In the genomic region with DNA sequence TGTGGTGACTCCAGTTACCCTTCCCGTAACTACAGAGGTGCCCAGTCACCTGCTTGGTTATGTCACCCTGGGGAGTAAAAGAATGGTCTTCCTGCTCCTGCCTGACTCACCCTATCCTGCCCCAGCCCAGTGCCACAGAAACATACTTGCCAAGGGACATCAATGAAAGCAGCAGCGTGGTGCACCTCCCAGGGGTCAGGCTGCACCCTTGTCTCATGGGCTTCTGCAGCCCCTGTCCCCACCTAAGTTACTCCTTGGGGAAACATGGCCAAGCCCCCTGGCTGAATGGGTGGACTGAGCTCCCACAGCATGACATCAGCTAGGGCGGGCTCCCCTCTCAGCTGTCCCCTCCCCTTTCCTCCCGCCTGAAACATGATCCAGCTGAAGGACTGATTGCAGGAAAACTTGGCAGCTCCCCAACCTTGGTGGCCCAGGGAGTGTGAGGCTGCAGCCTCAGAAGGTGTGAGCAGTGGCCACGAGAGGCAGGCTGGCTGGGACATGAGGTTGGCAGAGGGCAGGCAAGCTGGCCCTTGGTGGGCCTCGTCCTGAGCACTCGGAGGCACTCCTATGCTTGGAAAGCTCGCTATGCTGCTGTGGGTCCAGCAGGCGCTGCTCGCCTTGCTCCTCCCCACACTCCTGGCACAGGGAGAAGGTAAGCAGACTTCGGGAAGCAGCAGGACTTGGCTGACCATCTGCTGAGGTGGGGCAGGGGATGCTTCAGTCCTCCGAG, we compare ENCODE assay signal across 9 cellular contexts. TPM values are rescaled to one million over a fixed set of nuclear protein-coding genes. Genes with fewer than 3 reads are reported as not detected.
DNase-seq lines count a peak whose midpoint lies in the region; ATAC-seq and TF ChIP-seq lines count a peak whose summit lies in the region.
"Had no signal": no experiment of that assay in that cellular context is flagged by ENCODE, and none has a peak within 500 bp of the region (broad histone marks: within the 10 kb centered on the region; RNA-seq: fewer than 3 reads in every experiment).

A gene (plus strand): TSS at position 368 of the 730 bp plus-strand sequence. CDS start 218 bp downstream, at position 586.

- no peak within 1 kb of the TSS for H3K27ac ChIP-seq in CD8-positive, alpha-beta T cell (ENCODE audit: low read depth, low read length)

- POLR2A ChIA-PET in WTC11 (lab: Charles Lee): interaction anchor here (0.6 kb wide), 1 partner anchor 156 kb away, joined by 4 read pairs; no protein-coding TSS in a partner anchor
- POLR2A ChIA-PET in CD8-positive, alpha-beta T cell (lab: Charles Lee): no interaction called here

- DNase-seq in COLO668 (lab: John Stamatoyannopoulos, UW; ENCODE audit: unreplicated experiment) (peak; percentile 84), NCI-H1436 treated with DMSO at 0.1 percent for 48 hours (lab: John Stamatoyannopoulos, UW) (peak; percentile 54), WTC11 (ENCODE audit: low spot score) (peak; percentile 63), left kidney (ENCODE audit: low read depth, low spot score) (peak; percentile 95), mesenteric fat pad (ENCODE audit: low spot score) (no peak)
- DNase-seq in CD8-positive, alpha-beta T cell: no peak

- no peaks in the 10 kb centered on the region for H3K9me3 ChIP-seq in CD8-positive, alpha-beta T cell (ENCODE audit: low read length)

- H3K27me3 ChIP-seq in CD8-positive, alpha-beta T cell (ENCODE audit: insufficient read depth, low read length): no peaks in the 10 kb centered on the region

- CTCF ChIA-PET in WTC11 (lab: Charles Lee): interaction anchor here (0.7 to 3.3 kb wide), 19 partner anchors 11 to 290 kb away, joined by 3 to 47 read pairs (median 4); a partner anchor contains a TSS
- CTCF ChIA-PET in CD8-positive, alpha-beta T cell (lab: Charles Lee): interaction anchor here (1.2 to 2.0 kb wide), 3 partner anchors 19 to 286 kb away, joined by 4 to 7 read pairs (median 5); no protein-coding TSS in a partner anchor

- no peaks in the 10 kb centered on the region for H3K36me3 Mint-ChIP-seq in WTC11
- no peaks in the 10 kb centered on the region for H3K36me3 Mint-ChIP-seq in CD8-positive, alpha-beta T cell

- H3K4me3 ChIP-seq in CD8-positive, alpha-beta T cell (ENCODE audit: low read depth, low read length): no peak within 1 kb of the TSS

- intact Hi-C loops in CD8-positive, alpha-beta T cell (cut with DNase I, micrococcal nuclease): no loop called here

- peak within 1 kb of the TSS; percentile 50 for H3K4me3 Mint-ChIP-seq in WTC11
- H3K4me3 Mint-ChIP-seq in CD8-positive, alpha-beta T cell: no peak within 1 kb of the TSS

- peaks cover 9% of the 10 kb centered on the region; the same call in 1 of the 2 replicates for H3K27me3 Mint-ChIP-seq in WTC11 (ENCODE audit: low read depth)
- peaks cover 4% of the 10 kb centered on the region for H3K27me3 Mint-ChIP-seq in CD8-positive, alpha-beta T cell (ENCODE audit: low read depth)

- ATAC-seq in WTC11 (peak; percentile 90), HG02798 (IDR thresholded peaks at IDR 0.05; ENCODE audit: poor library complexity, unreplicated experiment) (no peak), GM19324 (IDR thresholded peaks at IDR 0.05; ENCODE audit: low FRiP score, unreplicated experiment) (no peak)
- ATAC-seq in CD8-positive, alpha-beta T cell: no peak

- no peak for TF ChIP-seq CTCF in WTC11 (IDR thresholded peaks at IDR 0.05)
- no peak for TF ChIP-seq CTCF in CD8-positive, alpha-beta T cell (IDR thresholded peaks at IDR 0.05)

- no peak within 1 kb of the TSS; the same call in 1 of the 2 replicates for H3K27ac Mint-ChIP-seq in WTC11
- H3K27ac Mint-ChIP-seq in CD8-positive, alpha-beta T cell: no peak within 1 kb of the TSS

- H3K4me1 ChIP-seq in CD8-positive, alpha-beta T cell (ENCODE audit: insufficient read depth, low read length): no peaks in the 10 kb centered on the region

- H3K36me3 ChIP-seq in CD8-positive, alpha-beta T cell (ENCODE audit: insufficient read depth, low read length): no peaks in the 10 kb centered on the region

- H3K4me1 Mint-ChIP-seq in WTC11: peaks cover 30% of the 10 kb centered on the region
- no peaks in the 10 kb centered on the region for H3K4me1 Mint-ChIP-seq in CD8-positive, alpha-beta T cell (ENCODE audit: low read depth)

- H3K9me3 Mint-ChIP-seq in WTC11: no peaks in the 10 kb centered on the region
- H3K9me3 Mint-ChIP-seq in CD8-positive, alpha-beta T cell: no peaks in the 10 kb centered on the region

TF ChIP-seq in WTC11, 78 proteins besides CTCF, POLR2A, EP300 and RAD21 (continues in another document):
- TF ChIP-seq, protein P1, sequence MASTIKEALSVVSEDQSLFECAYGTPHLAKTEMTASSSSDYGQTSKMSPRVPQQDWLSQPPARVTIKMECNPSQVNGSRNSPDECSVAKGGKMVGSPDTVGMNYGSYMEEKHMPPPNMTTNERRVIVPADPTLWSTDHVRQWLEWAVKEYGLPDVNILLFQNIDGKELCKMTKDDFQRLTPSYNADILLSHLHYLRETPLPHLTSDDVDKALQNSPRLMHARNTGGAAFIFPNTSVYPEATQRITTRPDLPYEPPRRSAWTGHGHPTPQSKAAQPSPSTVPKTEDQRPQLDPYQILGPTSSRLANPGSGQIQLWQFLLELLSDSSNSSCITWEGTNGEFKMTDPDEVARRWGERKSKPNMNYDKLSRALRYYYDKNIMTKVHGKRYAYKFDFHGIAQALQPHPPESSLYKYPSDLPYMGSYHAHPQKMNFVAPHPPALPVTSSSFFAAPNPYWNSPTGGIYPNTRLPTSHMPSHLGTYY (CRISPR knock-in tag; IDR thresholded peaks at IDR 0.05): no peak
- TF ChIP-seq SMAD4 (CRISPR knock-in tag; IDR thresholded peaks at IDR 0.05) (no peak), TCF7 (CRISPR knock-in tag; IDR thresholded peaks at IDR 0.05; ENCODE audit: low read depth) (no peak), ZNF138 (CRISPR knock-in tag; conservative IDR thresholded peaks at IDR 0.05) (no peak), NR3C1 (CRISPR knock-in tag; conservative IDR thresholded peaks at IDR 0.05; ENCODE audit: low read depth) (0 out of 2 replicates have a peak, but pooled peaks have one; percentile 72), RORB (CRISPR knock-in tag; IDR thresholded peaks at IDR 0.05) (no peak), CREB1 (CRISPR knock-in tag; IDR thresholded peaks at IDR 0.05) (peak; percentile 68; the same call in 1 of the 2 replicates)
- TF ChIP-seq, protein P2, sequence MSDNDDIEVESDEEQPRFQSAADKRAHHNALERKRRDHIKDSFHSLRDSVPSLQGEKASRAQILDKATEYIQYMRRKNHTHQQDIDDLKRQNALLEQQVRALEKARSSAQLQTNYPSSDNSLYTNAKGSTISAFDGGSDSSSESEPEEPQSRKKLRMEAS (CRISPR knock-in tag; IDR thresholded peaks at IDR 0.05): peak; percentile 91
- TF ChIP-seq, protein P3, sequence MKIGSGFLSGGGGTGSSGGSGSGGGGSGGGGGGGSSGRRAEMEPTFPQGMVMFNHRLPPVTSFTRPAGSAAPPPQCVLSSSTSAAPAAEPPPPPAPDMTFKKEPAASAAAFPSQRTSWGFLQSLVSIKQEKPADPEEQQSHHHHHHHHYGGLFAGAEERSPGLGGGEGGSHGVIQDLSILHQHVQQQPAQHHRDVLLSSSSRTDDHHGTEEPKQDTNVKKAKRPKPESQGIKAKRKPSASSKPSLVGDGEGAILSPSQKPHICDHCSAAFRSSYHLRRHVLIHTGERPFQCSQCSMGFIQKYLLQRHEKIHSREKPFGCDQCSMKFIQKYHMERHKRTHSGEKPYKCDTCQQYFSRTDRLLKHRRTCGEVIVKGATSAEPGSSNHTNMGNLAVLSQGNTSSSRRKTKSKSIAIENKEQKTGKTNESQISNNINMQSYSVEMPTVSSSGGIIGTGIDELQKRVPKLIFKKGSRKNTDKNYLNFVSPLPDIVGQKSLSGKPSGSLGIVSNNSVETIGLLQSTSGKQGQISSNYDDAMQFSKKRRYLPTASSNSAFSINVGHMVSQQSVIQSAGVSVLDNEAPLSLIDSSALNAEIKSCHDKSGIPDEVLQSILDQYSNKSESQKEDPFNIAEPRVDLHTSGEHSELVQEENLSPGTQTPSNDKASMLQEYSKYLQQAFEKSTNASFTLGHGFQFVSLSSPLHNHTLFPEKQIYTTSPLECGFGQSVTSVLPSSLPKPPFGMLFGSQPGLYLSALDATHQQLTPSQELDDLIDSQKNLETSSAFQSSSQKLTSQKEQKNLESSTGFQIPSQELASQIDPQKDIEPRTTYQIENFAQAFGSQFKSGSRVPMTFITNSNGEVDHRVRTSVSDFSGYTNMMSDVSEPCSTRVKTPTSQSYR (CRISPR knock-in tag; IDR thresholded peaks at IDR 0.05): peak; percentile 43; the same call in 1 of the 2 replicates
- TF ChIP-seq, protein P4, sequence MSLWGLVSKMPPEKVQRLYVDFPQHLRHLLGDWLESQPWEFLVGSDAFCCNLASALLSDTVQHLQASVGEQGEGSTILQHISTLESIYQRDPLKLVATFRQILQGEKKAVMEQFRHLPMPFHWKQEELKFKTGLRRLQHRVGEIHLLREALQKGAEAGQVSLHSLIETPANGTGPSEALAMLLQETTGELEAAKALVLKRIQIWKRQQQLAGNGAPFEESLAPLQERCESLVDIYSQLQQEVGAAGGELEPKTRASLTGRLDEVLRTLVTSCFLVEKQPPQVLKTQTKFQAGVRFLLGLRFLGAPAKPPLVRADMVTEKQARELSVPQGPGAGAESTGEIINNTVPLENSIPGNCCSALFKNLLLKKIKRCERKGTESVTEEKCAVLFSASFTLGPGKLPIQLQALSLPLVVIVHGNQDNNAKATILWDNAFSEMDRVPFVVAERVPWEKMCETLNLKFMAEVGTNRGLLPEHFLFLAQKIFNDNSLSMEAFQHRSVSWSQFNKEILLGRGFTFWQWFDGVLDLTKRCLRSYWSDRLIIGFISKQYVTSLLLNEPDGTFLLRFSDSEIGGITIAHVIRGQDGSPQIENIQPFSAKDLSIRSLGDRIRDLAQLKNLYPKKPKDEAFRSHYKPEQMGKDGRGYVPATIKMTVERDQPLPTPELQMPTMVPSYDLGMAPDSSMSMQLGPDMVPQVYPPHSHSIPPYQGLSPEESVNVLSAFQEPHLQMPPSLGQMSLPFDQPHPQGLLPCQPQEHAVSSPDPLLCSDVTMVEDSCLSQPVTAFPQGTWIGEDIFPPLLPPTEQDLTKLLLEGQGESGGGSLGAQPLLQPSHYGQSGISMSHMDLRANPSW (CRISPR knock-in tag; conservative IDR thresholded peaks at IDR 0.05; ENCODE audit: low read depth): no peak
- TF ChIP-seq, protein P5, sequence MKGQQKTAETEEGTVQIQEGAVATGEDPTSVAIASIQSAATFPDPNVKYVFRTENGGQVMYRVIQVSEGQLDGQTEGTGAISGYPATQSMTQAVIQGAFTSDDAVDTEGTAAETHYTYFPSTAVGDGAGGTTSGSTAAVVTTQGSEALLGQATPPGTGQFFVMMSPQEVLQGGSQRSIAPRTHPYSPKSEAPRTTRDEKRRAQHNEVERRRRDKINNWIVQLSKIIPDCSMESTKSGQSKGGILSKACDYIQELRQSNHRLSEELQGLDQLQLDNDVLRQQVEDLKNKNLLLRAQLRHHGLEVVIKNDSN (CRISPR knock-in tag; IDR thresholded peaks at IDR 0.05): no peak
- TF ChIP-seq, protein P6, sequence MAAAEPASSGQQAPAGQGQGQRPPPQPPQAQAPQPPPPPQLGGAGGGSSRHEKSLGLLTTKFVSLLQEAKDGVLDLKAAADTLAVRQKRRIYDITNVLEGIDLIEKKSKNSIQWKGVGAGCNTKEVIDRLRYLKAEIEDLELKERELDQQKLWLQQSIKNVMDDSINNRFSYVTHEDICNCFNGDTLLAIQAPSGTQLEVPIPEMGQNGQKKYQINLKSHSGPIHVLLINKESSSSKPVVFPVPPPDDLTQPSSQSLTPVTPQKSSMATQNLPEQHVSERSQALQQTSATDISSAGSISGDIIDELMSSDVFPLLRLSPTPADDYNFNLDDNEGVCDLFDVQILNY (CRISPR knock-in tag; IDR thresholded peaks at IDR 0.05): no peak

RNA-seq across cellular contexts. Expression of the gene that starts here (rescaled TPM):
- total RNA-seq in WTC11 (2021) (4.1 to 6.0 TPM (median 5.0 TPM) in 3 replicates), mesenteric fat pad (not detected)
- total RNA-seq in CD8-positive, alpha-beta T cell: not detected
- total RNA-seq: glomerular endothelial cell had no signal

Comparison
In these comparisons a context has a peak if more than half of its experiments do, and no peak if none do; other contexts are left out.
1. DNase-seq: peak in COLO668 (single experiment), NCI-H1436 treated with DMSO at 0.1 percent for 48 hours (single experiment), WTC11 (single experiment) and left kidney (single experiment); none in mesenteric fat pad (single experiment) and CD8-positive, alpha-beta T cell (0 of 7).